8 cellular contexts compared by ENCODE assay signal in the genomic region with DNA sequence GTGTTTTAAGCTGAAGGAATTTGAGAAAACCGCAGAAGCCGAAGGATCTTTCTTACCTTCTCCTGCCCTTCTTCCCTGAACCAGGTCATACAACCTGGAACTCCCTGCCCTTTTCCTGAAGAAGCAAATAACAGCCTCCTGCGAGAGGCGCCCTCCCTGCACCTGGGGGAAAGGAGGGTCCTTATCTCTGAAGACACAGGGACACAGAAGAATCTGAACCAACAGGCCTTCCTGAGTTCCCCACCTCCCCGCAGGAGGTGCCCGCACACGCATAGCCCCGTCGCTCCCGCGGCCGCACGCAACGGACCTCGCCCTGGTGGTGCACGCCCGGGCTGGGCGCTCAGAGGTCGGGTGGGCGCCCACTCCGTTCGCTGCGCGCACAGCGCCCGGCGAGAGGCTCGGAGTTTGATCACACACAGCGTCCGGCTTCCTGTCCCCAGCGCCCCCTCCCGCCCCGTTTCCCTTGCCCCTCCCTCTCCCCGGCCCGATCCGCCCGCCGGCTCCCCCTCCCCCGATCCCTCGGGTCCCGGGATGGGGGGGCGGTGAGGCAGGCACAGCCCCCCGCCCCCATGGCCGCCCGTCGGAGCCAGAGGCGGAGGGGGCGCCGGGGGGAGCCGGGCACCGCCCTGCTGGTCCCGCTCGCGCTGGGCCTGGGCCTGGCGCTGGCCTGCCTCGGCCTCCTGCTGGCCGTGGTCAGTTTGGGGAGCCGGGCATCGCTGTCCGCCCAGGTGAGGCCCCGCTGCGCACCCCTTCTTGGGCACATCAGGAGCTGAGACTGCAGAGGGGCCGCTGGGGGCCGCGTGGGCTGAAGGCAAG. TPM values are rescaled to one million over a fixed set of nuclear protein-coding genes. Genes with fewer than 3 reads are reported as not detected.
DNase-seq lines count a peak whose midpoint lies in the region; ATAC-seq and TF ChIP-seq lines count a peak whose summit lies in the region.

Gene TNFSF12 (plus strand): TSS at position 474 of the 816 bp plus-strand sequence. CDS start 96 bp downstream, at position 570.

- H3K27me3 ChIP-seq in right atrium auricular region = no peaks in the 10 kb centered on the region

- H3K27me3 Mint-ChIP-seq in progenitor cell of endocrine pancreas = no peaks in the 10 kb centered on the region

- peaks cover 1% of the 10 kb centered on the region for H3K36me3 Mint-ChIP-seq in progenitor cell of endocrine pancreas (ENCODE audit: insufficient read depth)

- H3K36me3 ChIP-seq in right atrium auricular region = no peaks in the 10 kb centered on the region

- H3K27ac Mint-ChIP-seq in progenitor cell of endocrine pancreas = peak within 1 kb of the TSS; percentile 86

- TF ChIP-seq CTCF in GM10266 (IDR thresholded peaks at IDR 0.05; ENCODE audit: control insufficient read depth, insufficient read depth, low read depth, missing control alignments) (no peak), right atrium auricular region (IDR thresholded peaks at IDR 0.05) (peak in 1 of 2 donors; percentile 60), progenitor cell of endocrine pancreas (IDR thresholded peaks at IDR 0.05; ENCODE audit: unreplicated experiment) (peak; percentile 31)

- DNase-seq in GM10266 (ENCODE audit: extremely low spot score) = peak; percentile 79
- peak; percentile 36 for DNase-seq in RPMI7951 (ENCODE audit: low read depth)
- DNase-seq in right atrium auricular region (ENCODE audit: low spot score) = no peak
- no peak for DNase-seq in progenitor cell of endocrine pancreas (ENCODE audit: low spot score, unreplicated experiment)
- DNase-seq in NCI-H524 (lab: John Stamatoyannopoulos, UW) = no peak

- H3K4me1 Mint-ChIP-seq in progenitor cell of endocrine pancreas (ENCODE audit: low read depth) = peaks cover 22% of the 10 kb centered on the region

- 1 to 2% (median 1%) methylated on average over 39 to 65 of the region's 65 CpGs for WGBS in adipose tissue, 3 donors

- ATAC-seq in HG03439 (IDR thresholded peaks at IDR 0.05; ENCODE audit: unreplicated experiment) = no peak
- no peak for ATAC-seq in HG03457 (IDR thresholded peaks at IDR 0.05; ENCODE audit: unreplicated experiment)

- H3K27ac ChIP-seq in adipose tissue (ENCODE audit: low read depth, low read length) = no peak within 1 kb of the TSS
- peak within 1 kb of the TSS; percentile 80 to 95 for H3K27ac ChIP-seq in right atrium auricular region

- peak within 1 kb of the TSS; percentile 71 for H3K4me3 Mint-ChIP-seq in progenitor cell of endocrine pancreas (ENCODE audit: low read depth)

- H3K4me1 ChIP-seq in right atrium auricular region = peaks cover 0 to 22% of the 10 kb centered on the region in 2 donors

- no peaks in the 10 kb centered on the region for H3K9me3 ChIP-seq in right atrium auricular region

- H3K4me3 ChIP-seq in right atrium auricular region = peak within 1 kb of the TSS; percentile 54 to 61

- H3K9me3 Mint-ChIP-seq in progenitor cell of endocrine pancreas (ENCODE audit: low read depth) = no peaks in the 10 kb centered on the region

RNA-seq across cellular contexts. Expression of gene TNFSF12, which starts in this region (rescaled TPM):
- total RNA-seq in RPMI7951 (2014; rRNA removed; shearing (Covaris generic)) = 8.8 and 9.2 TPM in 2 replicates
- polyA plus RNA-seq in adipose tissue = 100 to 1,000 TPM in 1 of 3 donors, 10 to 100 TPM in 2; 19.6 to 100 (median 49.9) TPM
- total RNA-seq in right atrium auricular region (10 to 100 TPM; 39.6 to 50.2 TPM), progenitor cell of endocrine pancreas (9.4 and 10.7 TPM in 2 replicates)

Comparison
In these comparisons a context has a peak if more than half of its experiments do, and no peak if none do; other contexts are left out.
1. DNase-seq: peak in GM10266 (single experiment) and RPMI7951 (single experiment); none in right atrium auricular region (single experiment), progenitor cell of endocrine pancreas (single experiment) and NCI-H524 (0 of 2).